Comparison of ENCODE assay signal across 2 cellular contexts in the genomic region with DNA sequence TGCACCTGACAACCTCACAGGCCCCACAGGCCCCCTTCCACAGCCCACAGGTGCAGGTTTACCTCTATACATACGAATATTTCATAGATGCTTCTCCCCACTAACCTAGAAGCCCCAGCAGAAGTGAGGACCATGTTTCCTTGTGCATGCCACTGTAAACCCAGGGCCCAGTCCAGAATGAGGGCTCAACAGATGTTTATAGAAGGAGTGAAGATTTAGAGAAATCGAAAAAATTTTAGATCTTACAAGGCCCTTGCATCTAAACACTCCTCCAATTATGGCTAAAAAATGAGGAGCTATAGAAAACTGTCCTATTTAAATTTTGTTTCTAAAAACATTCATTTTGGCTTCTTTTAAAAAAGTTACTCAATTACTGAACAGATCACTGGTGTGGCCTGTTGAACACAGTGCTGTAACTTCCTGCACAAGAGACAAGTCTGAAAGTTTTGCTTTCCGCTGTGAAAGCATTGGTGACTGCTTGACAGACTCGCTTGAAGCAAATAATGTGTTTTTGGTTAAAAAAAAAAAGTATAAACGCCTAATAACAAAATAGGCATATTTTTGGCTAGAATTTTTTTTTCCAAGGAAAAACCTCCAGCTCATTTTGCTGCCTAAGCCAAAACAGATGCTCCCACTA.
TF ChIP-seq lines count a peak whose summit lies in the region.

No MANE protein-coding gene starts in this region.

TF ChIP-seq in IMR-90, 13 proteins besides CTCF, POLR2A, EP300 and RAD21:
- TF ChIP-seq BHLHE40 (IDR thresholded peaks at IDR 0.05; ENCODE audit: low read depth, low read length), result no peak
- TF ChIP-seq CEBPB (IDR thresholded peaks at IDR 0.05; ENCODE audit: low read depth, low read length), result no peak

TF ChIP-seq in K562, 482 proteins besides CTCF, POLR2A, EP300 and RAD21:
- TF ChIP-seq, protein P1, sequence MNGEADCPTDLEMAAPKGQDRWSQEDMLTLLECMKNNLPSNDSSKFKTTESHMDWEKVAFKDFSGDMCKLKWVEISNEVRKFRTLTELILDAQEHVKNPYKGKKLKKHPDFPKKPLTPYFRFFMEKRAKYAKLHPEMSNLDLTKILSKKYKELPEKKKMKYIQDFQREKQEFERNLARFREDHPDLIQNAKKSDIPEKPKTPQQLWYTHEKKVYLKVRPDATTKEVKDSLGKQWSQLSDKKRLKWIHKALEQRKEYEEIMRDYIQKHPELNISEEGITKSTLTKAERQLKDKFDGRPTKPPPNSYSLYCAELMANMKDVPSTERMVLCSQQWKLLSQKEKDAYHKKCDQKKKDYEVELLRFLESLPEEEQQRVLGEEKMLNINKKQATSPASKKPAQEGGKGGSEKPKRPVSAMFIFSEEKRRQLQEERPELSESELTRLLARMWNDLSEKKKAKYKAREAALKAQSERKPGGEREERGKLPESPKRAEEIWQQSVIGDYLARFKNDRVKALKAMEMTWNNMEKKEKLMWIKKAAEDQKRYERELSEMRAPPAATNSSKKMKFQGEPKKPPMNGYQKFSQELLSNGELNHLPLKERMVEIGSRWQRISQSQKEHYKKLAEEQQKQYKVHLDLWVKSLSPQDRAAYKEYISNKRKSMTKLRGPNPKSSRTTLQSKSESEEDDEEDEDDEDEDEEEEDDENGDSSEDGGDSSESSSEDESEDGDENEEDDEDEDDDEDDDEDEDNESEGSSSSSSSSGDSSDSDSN (IDR thresholded peaks at IDR 0.05; ENCODE audit: borderline replicate concordance in 1 of 2, low read depth in 2 of 2, low read length in 2 of 2), result 0 out of 4 replicates have a peak, but pooled peaks of 1 of the 2 experiments have one; percentile 11
- TF ChIP-seq SMARCA4 (IDR thresholded peaks at IDR 0.05), result 0 out of 2 replicates have a peak, but pooled peaks have one; percentile 17
- 0 out of 2 replicates have a peak, but pooled peaks have one; percentile 58 for TF ChIP-seq TGIF2 (CRISPR knock-in tag; IDR thresholded peaks at IDR 0.05)
- no peak for TF ChIP-seq SIN3B (IDR thresholded peaks at IDR 0.05; ENCODE audit: low read depth)
